17 cellular contexts compared by ENCODE assay signal in genomic region chr10:128042131-128042610, GRCh38.
"Had no signal": no experiment of that assay in that cellular context is flagged by ENCODE, and none has a peak within 500 bp of the region (broad histone marks: within the 10 kb centered on the region; RNA-seq: fewer than 3 reads in every experiment).

No MANE protein-coding gene starts in this region.

- H3K27ac ChIP-seq: cardiac muscle cell, colonic mucosa, left ventricle myocardium inferior, stomach, thoracic aorta had no signal

- DNase-seq: activated B cell treated with CpG ODN at 0.5 μM for 24 hours; activated CD4-positive, alpha-beta T cell treated with anti-CD3 and anti-CD28 coated beads, Interleukin-2, amount 10 ng/mL, durations not matched to agents 24 days and 14 days; activated effector memory CD4-positive, alpha-beta T cell treated with anti-CD3 and anti-CD28 coated beads, Interleukin-2, amount 50 U/mL, for 16 hours; activated naive CD8-positive, alpha-beta T cell treated with anti-CD3 and anti-CD28 coated beads, Interleukin-2, amount 10 ng/mL, durations not matched to agents 7 days and 5 days; activated T-cell treated with anti-CD3 and anti-CD28 coated beads, Interleukin-2, amount 50 U/mL, for 4 hours; colonic mucosa; left ventricle myocardium inferior; nephron progenitor cell; stimulated activated CD4-positive, alpha-beta T cell treated with anti-CD3 and anti-CD28 coated beads, Interleukin-4, amount 100 ng/mL, for 1 hour; stomach had no signal

- H3K27ac Mint-ChIP-seq: activated B cell treated with CpG ODN at 0.5 μM for 24 hours; activated CD4-positive, alpha-beta T cell treated with anti-CD3 and anti-CD28 coated beads, Interleukin-2, amount 10 ng/mL, durations not matched to agents 24 days and 14 days; activated naive CD8-positive, alpha-beta T cell treated with anti-CD3 and anti-CD28 coated beads, Interleukin-2, amount 10 ng/mL, durations not matched to agents 7 days and 5 days; memory B cell; nephron progenitor cell; T-helper 1 cell treated with Interleukin-12 subunit alpha and Interleukin-12 subunit beta and Interleukin-4 antibody, amounts not matched to agents 30 μg/mL and 1 μg/mL, for 36 hours had no signal

- H3K27me3 Mint-ChIP-seq: activated B cell treated with CpG ODN at 0.5 μM for 24 hours; activated naive CD8-positive, alpha-beta T cell treated with anti-CD3 and anti-CD28 coated beads, Interleukin-2, amount 10 ng/mL, durations not matched to agents 7 days and 5 days; memory B cell had no signal

- FAIRE-seq: endothelial cell of umbilical vein, frontal cortex, keratinocyte had no signal

- H3K4me3 ChIP-seq: cardiac muscle cell, colonic mucosa, left ventricle myocardium inferior, stomach, thoracic aorta had no signal

- H3K27me3 ChIP-seq: cardiac muscle cell, colonic mucosa, stomach had no signal

- ATAC-seq: activated T-cell treated with anti-CD3 and anti-CD28 coated beads, Interleukin-2, amount 50 U/mL, for 4 hours had no signal

- H3K9me3 Mint-ChIP-seq: activated B cell treated with CpG ODN at 0.5 μM for 24 hours; activated CD4-positive, alpha-beta T cell treated with anti-CD3 and anti-CD28 coated beads, Interleukin-2, amount 10 ng/mL, durations not matched to agents 24 days and 14 days; activated naive CD8-positive, alpha-beta T cell treated with anti-CD3 and anti-CD28 coated beads, Interleukin-2, amount 10 ng/mL, durations not matched to agents 7 days and 5 days; activated T-cell treated with anti-CD3 and anti-CD28 coated beads, Interleukin-2, amount 50 U/mL, for 4 hours; memory B cell; nephron progenitor cell; T-helper 1 cell treated with Interleukin-12 subunit alpha and Interleukin-12 subunit beta and Interleukin-4 antibody, amounts not matched to agents 30 μg/mL and 1 μg/mL, for 36 hours had no signal

- H3K36me3 ChIP-seq: cardiac muscle cell, colonic mucosa, left ventricle myocardium inferior, stomach, thoracic aorta had no signal

- H3K36me3 Mint-ChIP-seq: activated naive CD8-positive, alpha-beta T cell treated with anti-CD3 and anti-CD28 coated beads, Interleukin-2, amount 10 ng/mL, durations not matched to agents 7 days and 5 days; memory B cell had no signal

- H3K9me3 ChIP-seq: colonic mucosa, left ventricle myocardium inferior, stomach, thoracic aorta had no signal

- H3K4me3 Mint-ChIP-seq: activated B cell treated with CpG ODN at 0.5 μM for 24 hours; activated CD4-positive, alpha-beta T cell treated with anti-CD3 and anti-CD28 coated beads, Interleukin-2, amount 10 ng/mL, durations not matched to agents 24 days and 14 days; activated naive CD8-positive, alpha-beta T cell treated with anti-CD3 and anti-CD28 coated beads, Interleukin-2, amount 10 ng/mL, durations not matched to agents 7 days and 5 days; activated T-cell treated with anti-CD3 and anti-CD28 coated beads, Interleukin-2, amount 50 U/mL, for 4 hours; memory B cell; nephron progenitor cell; T-helper 1 cell treated with Interleukin-12 subunit alpha and Interleukin-12 subunit beta and Interleukin-4 antibody, amounts not matched to agents 30 μg/mL and 1 μg/mL, for 36 hours had no signal
